ENCODE assay signal across 14 cellular contexts in genomic region chr16:48441106-48441505, GRCh38.
DNase-seq lines count a peak whose midpoint lies in the region; ATAC-seq lines count a peak whose summit lies in the region.
"Had no signal": no experiment of that assay in that cellular context is flagged by ENCODE, and none has a peak within 500 bp of the region (broad histone marks: within the 10 kb centered on the region; RNA-seq: fewer than 3 reads in every experiment).

No MANE protein-coding gene starts in this region.

- peak overlapping the region; percentile 41 for H3K27ac Mint-ChIP-seq in dendritic cell treated with granulocyte-macrophage colony-stimulating factor and Interleukin-4, amounts not matched to agents 40 ng/mL and 50 ng/mL, for 4 days
- peak overlapping the region; percentile 15 for H3K27ac Mint-ChIP-seq in stimulated activated memory B cell treated with anti-CD40 and anti-IgM and Interleukin-4, amounts not matched to agents 10 μg/mL and 1 μg/mL and 100 μg/mL, for 72 hours
- H3K27ac Mint-ChIP-seq: CD14-positive monocyte had no signal

- peaks cover 3% of the 10 kb centered on the region for H3K27me3 Mint-ChIP-seq in dendritic cell treated with granulocyte-macrophage colony-stimulating factor and Interleukin-4, amounts not matched to agents 40 ng/mL and 50 ng/mL, for 4 days
- no peaks in the 10 kb centered on the region for H3K27me3 Mint-ChIP-seq in stimulated activated memory B cell treated with anti-CD40 and anti-IgM and Interleukin-4, amounts not matched to agents 10 μg/mL and 1 μg/mL and 100 μg/mL, for 72 hours

- peak; percentile 42 for DNase-seq in SKM-1 treated with dmso at 0.1 percent for 144 hours (lab: John Stamatoyannopoulos, UW; ENCODE audit: unreplicated experiment)
- DNase-seq in SKM-1 (lab: John Stamatoyannopoulos, UW; ENCODE audit: unreplicated experiment): no peak
- peak; percentile 12 for DNase-seq in ELF-1 (ENCODE audit: low read depth, low spot score)
- no peak for DNase-seq in NCI-H1105 (lab: John Stamatoyannopoulos, UW)
- DNase-seq in islet precursor cell: no peak
- DNase-seq in KBM-7: no peak
- DNase-seq: BE2C; CD8-positive, alpha-beta memory T cell; GM23248; H7 had no signal

- no peak for ATAC-seq in stimulated activated memory B cell treated with anti-CD40 and anti-IgM and Interleukin-4, amounts not matched to agents 10 μg/mL and 1 μg/mL and 100 μg/mL, for 72 hours
- ATAC-seq: GM12878 had no signal

- in situ Hi-C loops in KBM-7 (cut with MboI; ENCODE audit: low pct_unique_long_range_greater_than_20kb, low sequenced_read_pairs): no loop called here

- no peaks in the 10 kb centered on the region for H3K9me3 Mint-ChIP-seq in dendritic cell treated with granulocyte-macrophage colony-stimulating factor and Interleukin-4, amounts not matched to agents 40 ng/mL and 50 ng/mL, for 4 days
- H3K9me3 Mint-ChIP-seq in stimulated activated memory B cell treated with anti-CD40 and anti-IgM and Interleukin-4, amounts not matched to agents 10 μg/mL and 1 μg/mL and 100 μg/mL, for 72 hours: no peaks in the 10 kb centered on the region
- H3K9me3 Mint-ChIP-seq: CD8-positive, alpha-beta memory T cell had no signal

- H3K4me1 Mint-ChIP-seq in dendritic cell treated with granulocyte-macrophage colony-stimulating factor and Interleukin-4, amounts not matched to agents 40 ng/mL and 50 ng/mL, for 4 days (ENCODE audit: low read depth): peaks cover 40% of the 10 kb centered on the region
- H3K4me1 Mint-ChIP-seq in stimulated activated memory B cell treated with anti-CD40 and anti-IgM and Interleukin-4, amounts not matched to agents 10 μg/mL and 1 μg/mL and 100 μg/mL, for 72 hours: peaks cover 7% of the 10 kb centered on the region
- H3K4me1 Mint-ChIP-seq: CD8-positive, alpha-beta memory T cell had no signal

- intact Hi-C loops in dendritic cell treated with granulocyte-macrophage colony-stimulating factor and Interleukin-4, amounts not matched to agents 40 ng/mL and 50 ng/mL, for 4 days (cut with micrococcal nuclease): loop anchor here (5.0 kb wide), 1 partner anchor 46 kb away; no protein-coding TSS in a partner anchor

- H3K36me3 Mint-ChIP-seq in dendritic cell treated with granulocyte-macrophage colony-stimulating factor and Interleukin-4, amounts not matched to agents 40 ng/mL and 50 ng/mL, for 4 days (ENCODE audit: low read depth): no peaks in the 10 kb centered on the region
- H3K36me3 Mint-ChIP-seq in stimulated activated memory B cell treated with anti-CD40 and anti-IgM and Interleukin-4, amounts not matched to agents 10 μg/mL and 1 μg/mL and 100 μg/mL, for 72 hours: no peaks in the 10 kb centered on the region
- H3K36me3 Mint-ChIP-seq: CD14-positive monocyte; CD8-positive, alpha-beta memory T cell had no signal

- H3K4me3 Mint-ChIP-seq in dendritic cell treated with granulocyte-macrophage colony-stimulating factor and Interleukin-4, amounts not matched to agents 40 ng/mL and 50 ng/mL, for 4 days: no peak overlapping the region
- no peak overlapping the region for H3K4me3 Mint-ChIP-seq in stimulated activated memory B cell treated with anti-CD40 and anti-IgM and Interleukin-4, amounts not matched to agents 10 μg/mL and 1 μg/mL and 100 μg/mL, for 72 hours
- H3K4me3 Mint-ChIP-seq: CD14-positive monocyte; CD8-positive, alpha-beta memory T cell had no signal

Comparison
In these comparisons a context has a peak if more than half of its experiments do, and no peak if none do; other contexts are left out.
1. DNase-seq: peak in SKM-1 treated with dmso at 0.1 percent for 144 hours (single experiment) and ELF-1 (single experiment); none in SKM-1 (single experiment), NCI-H1105 (single experiment), islet precursor cell (single experiment) and KBM-7 (single experiment).